ENCODE assay signal across 8 cellular contexts in genomic region chr19:56538761-56539263, GRCh38. TPM values are rescaled to one million over a fixed set of nuclear protein-coding genes. Genes with fewer than 3 reads are reported as not detected.
DNase-seq lines count a peak whose midpoint lies in the region; ATAC-seq lines count a peak whose summit lies in the region.

ZFP28 (plus strand) TSS chr19:56538948; CDS start chr19:56539019, 71 bp downstream.

- peak within 1 kb of the TSS; percentile 83 for H3K4me3 Mint-ChIP-seq in central memory CD8-positive, alpha-beta T cell

- H3K4me1 Mint-ChIP-seq in central memory CD8-positive, alpha-beta T cell = peaks cover 11% of the 10 kb centered on the region

- H3K27me3 Mint-ChIP-seq in central memory CD8-positive, alpha-beta T cell = peaks cover 11% of the 10 kb centered on the region

- peaks cover 8% of the 10 kb centered on the region for H3K36me3 Mint-ChIP-seq in central memory CD8-positive, alpha-beta T cell (ENCODE audit: insufficient read depth)

- peak within 1 kb of the TSS; percentile 65 for H3K27ac Mint-ChIP-seq in central memory CD8-positive, alpha-beta T cell (ENCODE audit: low read depth)

- DNase-seq in NCI-H1417 (lab: John Stamatoyannopoulos, UW) = peak in 2 of 3 experiments; percentile 84 to 86
- no peak for DNase-seq in NCI-H1417 treated with DMSO at 0.1 percent for 48 hours (lab: John Stamatoyannopoulos, UW)
- peak; percentile 30 for DNase-seq in SHP77 treated with DMSO at 0.1 percent for 48 hours (lab: John Stamatoyannopoulos, UW)
- DNase-seq in central memory CD8-positive, alpha-beta T cell (ENCODE audit: low spot score in 2 of 2) = no peak
- DNase-seq in left lobe of liver (ENCODE audit: low spot score) = peak; percentile 60
- DNase-seq in stimulated activated CD8-positive, alpha-beta memory T cell treated with anti-CD3 and anti-CD28 coated beads, Interleukin-4, amount 100 ng/mL, for 24 hours (ENCODE audit: low read depth) = peak; percentile 65
- no peak for DNase-seq in inferior parietal cortex (ENCODE audit: extremely low spot score)

- peaks cover 24% of the 10 kb centered on the region for H3K9me3 Mint-ChIP-seq in central memory CD8-positive, alpha-beta T cell

- ATAC-seq in HG02981 (IDR thresholded peaks at IDR 0.05; ENCODE audit: unreplicated experiment) = peak; percentile 40
- peak; percentile 54 for ATAC-seq in central memory CD8-positive, alpha-beta T cell (replicated peaks; ENCODE audit: extremely low read depth, poor library complexity, severe bottlenecking)
- ATAC-seq in left lobe of liver = no peak

RNA-seq across cellular contexts. Expression of gene ZFP28, which starts in this region (rescaled TPM):
- 0.45 TPM for total RNA-seq in left lobe of liver

Comparison
In these comparisons a context has a peak if more than half of its experiments do, and no peak if none do; other contexts are left out.
1. DNase-seq: peak in NCI-H1417 (2 of 3), SHP77 treated with DMSO at 0.1 percent for 48 hours (single experiment) and stimulated activated CD8-positive, alpha-beta memory T cell treated with anti-CD3 and anti-CD28 coated beads, Interleukin-4, amount 100 ng/mL, for 24 hours (single experiment); none in NCI-H1417 treated with DMSO at 0.1 percent for 48 hours (single experiment), central memory CD8-positive, alpha-beta T cell (0 of 2) and inferior parietal cortex (single experiment).
2. Peak in DNase-seq in left lobe of liver; RNA of the gene not detected or under 1 TPM.